Comparison of ENCODE assay signal across 21 cellular contexts in the genomic region with DNA sequence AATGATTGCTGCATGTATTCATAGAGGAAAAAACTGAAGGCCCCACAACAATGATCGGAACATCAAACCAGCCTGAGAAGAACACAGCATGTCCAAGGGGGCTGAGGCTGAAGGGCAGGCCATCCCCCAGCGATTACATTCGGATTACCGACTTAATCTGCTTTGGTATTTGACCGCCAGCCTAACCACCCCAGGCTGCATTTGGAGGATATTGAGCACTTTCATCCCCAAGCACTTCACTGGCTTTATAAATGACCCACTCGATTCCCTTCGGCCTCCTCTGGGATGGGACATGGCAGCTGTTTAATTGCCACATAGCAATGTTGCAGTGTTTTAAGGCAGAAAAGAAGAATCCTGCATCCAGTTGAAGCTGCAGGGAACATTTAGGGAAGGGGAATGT.
"Had no signal": no experiment of that assay in that cellular context is flagged by ENCODE, and none has a peak within 500 bp of the region (broad histone marks: within the 10 kb centered on the region; RNA-seq: fewer than 3 reads in every experiment).

No MANE protein-coding gene starts in this region.

- H3K27me3 ChIP-seq: foreskin keratinocyte, left lung, thyroid gland had no signal

- ATAC-seq: activated CD8-positive, alpha-beta T cell treated with anti-CD3 and anti-CD28 coated beads for 36 hours; activated naive CD8-positive, alpha-beta T cell treated with anti-CD3 and anti-CD28 coated beads, Interleukin-2, amount 50 U/mL, for 24 hours; foreskin keratinocyte; left lung had no signal

- H3K4me1 Mint-ChIP-seq: activated B cell treated with CpG ODN at 0.5 μM for 24 hours; activated CD4-positive, alpha-beta T cell treated with anti-CD3 and anti-CD28 coated beads, Interleukin-2, amount 10 ng/mL, durations not matched to agents 24 days and 14 days; activated naive CD8-positive, alpha-beta T cell treated with anti-CD3 and anti-CD28 coated beads, Interleukin-2, amount 50 U/mL, for 24 hours had no signal

- H3K4me3 Mint-ChIP-seq: activated B cell treated with CpG ODN at 0.5 μM for 24 hours; activated CD4-positive, alpha-beta T cell treated with anti-CD3 and anti-CD28 coated beads, Interleukin-2, amount 10 ng/mL, durations not matched to agents 24 days and 14 days; activated CD8-positive, alpha-beta T cell treated with anti-CD3 and anti-CD28 coated beads for 36 hours; activated naive CD8-positive, alpha-beta T cell treated with anti-CD3 and anti-CD28 coated beads, Interleukin-2, amount 50 U/mL, for 24 hours; dendritic cell treated with granulocyte-macrophage colony-stimulating factor and Interleukin-4, amounts not matched to agents 40 ng/mL and 50 ng/mL, for 4 days; nephron progenitor cell; T-helper 2 cell treated with Interferon-gamma antibody and Interleukin-4, amounts not matched to agents 5 μg/mL and 100 μg/mL, for 36 hours had no signal

- H3K27me3 Mint-ChIP-seq: activated B cell treated with CpG ODN at 0.5 μM for 24 hours; activated CD8-positive, alpha-beta T cell treated with anti-CD3 and anti-CD28 coated beads for 36 hours; activated naive CD8-positive, alpha-beta T cell treated with anti-CD3 and anti-CD28 coated beads, Interleukin-2, amount 50 U/mL, for 24 hours; dendritic cell treated with granulocyte-macrophage colony-stimulating factor and Interleukin-4, amounts not matched to agents 40 ng/mL and 50 ng/mL, for 4 days had no signal

- H3K27ac ChIP-seq: foreskin keratinocyte, left lung, thyroid gland had no signal

- DNase-seq: activated B cell treated with CpG ODN at 0.5 μM for 24 hours; activated CD4-positive, alpha-beta T cell treated with anti-CD3 and anti-CD28 coated beads, Interleukin-2, amount 10 ng/mL, durations not matched to agents 24 days and 14 days; activated CD8-positive, alpha-beta T cell treated with anti-CD3 and anti-CD28 coated beads for 36 hours; activated naive CD4-positive, alpha-beta T cell treated with Interleukin-2 at 50 U/mL for 16 hours; activated naive CD8-positive, alpha-beta T cell treated with anti-CD3 and anti-CD28 coated beads, Interleukin-2, amount 50 U/mL, for 24 hours; activated T-cell treated with anti-CD3 and anti-CD28 coated beads, Interleukin-2, amount 50 U/mL, for 1 hour; anterior cingulate cortex; foreskin keratinocyte; hippocampal formation; left lung; mammary epithelial cell; nephron progenitor cell; retina; stimulated activated CD4-positive, alpha-beta T cell treated with anti-CD3 and anti-CD28 coated beads, Interleukin-12 subunit alpha, Interleukin-12 subunit beta, amount 100 ng/mL, for 4 hours; stimulated activated CD4-positive, alpha-beta T cell treated with anti-CD3 and anti-CD28 coated beads, Interleukin-1b, Interleukin-23, amount 100 ng/mL, for 48 hours; stimulated activated naive CD4-positive, alpha-beta T cell treated with Interleukin-2 at 50 U/mL for 16 hours; thyroid gland had no signal

- H3K9me3 Mint-ChIP-seq: activated B cell treated with CpG ODN at 0.5 μM for 24 hours; activated CD4-positive, alpha-beta T cell treated with anti-CD3 and anti-CD28 coated beads, Interleukin-2, amount 10 ng/mL, durations not matched to agents 24 days and 14 days; activated CD8-positive, alpha-beta T cell treated with anti-CD3 and anti-CD28 coated beads for 36 hours; activated naive CD8-positive, alpha-beta T cell treated with anti-CD3 and anti-CD28 coated beads, Interleukin-2, amount 50 U/mL, for 24 hours; activated T-helper 2 cell treated with anti-CD3 and anti-CD28 coated beads, Interferon-gamma antibody, Interleukin-2, Interleukin-4, amounts not matched to agents 10 μg/mL and 5 μg/mL and 100 μg/mL, durations not matched to agents 14 hours and 24 hours and 36 hours; dendritic cell treated with granulocyte-macrophage colony-stimulating factor and Interleukin-4, amounts not matched to agents 40 ng/mL and 50 ng/mL, for 4 days; nephron progenitor cell; T-helper 2 cell treated with Interferon-gamma antibody and Interleukin-4, amounts not matched to agents 5 μg/mL and 100 μg/mL, for 36 hours had no signal

- H3K27ac Mint-ChIP-seq: activated B cell treated with CpG ODN at 0.5 μM for 24 hours; activated CD4-positive, alpha-beta T cell treated with anti-CD3 and anti-CD28 coated beads, Interleukin-2, amount 10 ng/mL, durations not matched to agents 24 days and 14 days; activated CD8-positive, alpha-beta T cell treated with anti-CD3 and anti-CD28 coated beads for 36 hours; activated naive CD8-positive, alpha-beta T cell treated with anti-CD3 and anti-CD28 coated beads, Interleukin-2, amount 50 U/mL, for 24 hours; activated T-helper 2 cell treated with anti-CD3 and anti-CD28 coated beads, Interferon-gamma antibody, Interleukin-2, Interleukin-4, amounts not matched to agents 10 μg/mL and 5 μg/mL and 100 μg/mL, durations not matched to agents 14 hours and 24 hours and 36 hours; dendritic cell treated with granulocyte-macrophage colony-stimulating factor and Interleukin-4, amounts not matched to agents 40 ng/mL and 50 ng/mL, for 4 days; T-helper 2 cell treated with Interferon-gamma antibody and Interleukin-4, amounts not matched to agents 5 μg/mL and 100 μg/mL, for 36 hours had no signal

- H3K36me3 ChIP-seq: left lung, thyroid gland had no signal

- H3K4me1 ChIP-seq: foreskin keratinocyte had no signal

- FAIRE-seq: TTC549 had no signal

- H3K9me3 ChIP-seq: left lung, thyroid gland had no signal

- H3K4me3 ChIP-seq: left lung, thyroid gland had no signal
